ENCODE assay signal across 16 cellular contexts in genomic region chr2:134372141-134372540, GRCh38.
DNase-seq lines count a peak whose midpoint lies in the region; ATAC-seq and TF ChIP-seq lines count a peak whose summit lies in the region.
"Had no signal": no experiment of that assay in that cellular context is flagged by ENCODE, and none has a peak within 500 bp of the region (broad histone marks: within the 10 kb centered on the region; RNA-seq: fewer than 3 reads in every experiment).

No MANE protein-coding gene starts in this region.

- CTCF ChIA-PET in AG04450 (lab: Charles Lee) (interaction anchor here (0.9 to 6.1 kb wide), 3 partner anchors 10 to 254 kb away, joined by 3 to 41 read pairs (median 4); no protein-coding TSS in a partner anchor), RWPE1 (lab: Yijun Ruan, JAX) (interaction anchor here (0.6 kb wide), 1 partner anchor 261 kb away, joined by 3 read pairs; no protein-coding TSS in a partner anchor)

- DNase-seq in AG04450 (ENCODE audit: low read depth, low spot score) (peak; percentile 21), LHCN-M2 (ENCODE audit: low read depth) (peak; percentile 59), caudate nucleus (lab: John Stamatoyannopoulos, UW) (no peak), naive B cell (no peak), RWPE1 (ENCODE audit: low spot score) (no peak), T-helper 9 cell (no peak)
- DNase-seq: activated CD4-positive, CD25-positive, alpha-beta regulatory T cell; activated naive CD8-positive, alpha-beta T cell treated with anti-CD3 and anti-CD28 coated beads, Interleukin-2, amount 10 ng/mL, durations not matched to agents 7 days and 5 days; CD8-positive, alpha-beta T cell; natural killer cell; NCI-H187 treated with DMSO at 0.1 percent for 48 hours; SHP77; stimulated activated naive CD4-positive, alpha-beta T cell had no signal

- TF ChIP-seq EP300 in gastroesophageal sphincter (IDR thresholded peaks at IDR 0.05) = no peak

- TF ChIP-seq CTCF in AG04450 (IDR thresholded peaks at IDR 0.05; ENCODE audit: low read depth, low read length) = no peak
- no peak for TF ChIP-seq CTCF in RWPE1 (conservative IDR thresholded peaks at IDR 0.05; ENCODE audit: low read depth)
- TF ChIP-seq CTCF in gastroesophageal sphincter (IDR thresholded peaks at IDR 0.05) = no peak

- H3K9me3 ChIP-seq in AG04450 (ENCODE audit: control insufficient read depth, insufficient read depth, low read length) (no peaks in the 10 kb centered on the region), gastroesophageal sphincter (no peaks in the 10 kb centered on the region)

- no peak overlapping the region for H3K4me3 ChIP-seq in AG04450 (ENCODE audit: low read depth, low read length)
- no peak overlapping the region for H3K4me3 ChIP-seq in gastroesophageal sphincter

- no peaks in the 10 kb centered on the region for H3K27me3 ChIP-seq in AG04450 (ENCODE audit: control insufficient read depth, insufficient read depth, low read length)
- no peaks in the 10 kb centered on the region for H3K27me3 ChIP-seq in gastroesophageal sphincter

- POLR2A ChIA-PET in AG04450 (lab: Yijun Ruan, JAX) (interaction anchor here (0.8 to 1.5 kb wide), 2 partner anchors 27 to 74 kb away, joined by 4 to 6 read pairs; no protein-coding TSS in a partner anchor), RWPE1 (lab: Yijun Ruan, JAX; ENCODE audit: low non-redundant PET) (interaction anchor here (0.7 kb wide), 1 partner anchor 56 kb away, joined by 6 read pairs; no protein-coding TSS in a partner anchor)

- H3K4me3 Mint-ChIP-seq in naive B cell = no peak overlapping the region
- H3K4me3 Mint-ChIP-seq: activated naive CD8-positive, alpha-beta T cell treated with anti-CD3 and anti-CD28 coated beads, Interleukin-2, amount 10 ng/mL, durations not matched to agents 7 days and 5 days; CD8-positive, alpha-beta T cell; natural killer cell; type B pancreatic cell had no signal

- TF ChIP-seq POLR2A in gastroesophageal sphincter (IDR thresholded peaks at IDR 0.05) = no peak

- H3K27ac ChIP-seq in AG04450 (ENCODE audit: low read depth, low read length) = peak overlapping the region; percentile 86
- H3K27ac ChIP-seq in caudate nucleus (ENCODE audit: low read depth, low read length) = peak overlapping the region; percentile 85
- H3K27ac ChIP-seq in RWPE1 = no peak overlapping the region
- no peak overlapping the region for H3K27ac ChIP-seq in gastroesophageal sphincter

- WGBS in gastroesophageal sphincter (ENCODE audit: low coverage in 1 of 2), 2 donors = 86 to 98% methylated on average over 5 of the region's 5 CpGs

- H3K4me1 Mint-ChIP-seq in naive B cell = peaks cover 31 to 42% (median 32%) of the 10 kb centered on the region in 3 donors

- H3K27me3 Mint-ChIP-seq in naive B cell = no peaks in the 10 kb centered on the region
- H3K27me3 Mint-ChIP-seq: activated naive CD8-positive, alpha-beta T cell treated with anti-CD3 and anti-CD28 coated beads, Interleukin-2, amount 10 ng/mL, durations not matched to agents 7 days and 5 days; type B pancreatic cell had no signal

- no peaks in the 10 kb centered on the region for H3K36me3 ChIP-seq in gastroesophageal sphincter

- peak overlapping the region in 5 of 6 donors; percentile 31 to 57 (median 42) for H3K27ac Mint-ChIP-seq in naive B cell
- H3K27ac Mint-ChIP-seq: activated naive CD8-positive, alpha-beta T cell treated with anti-CD3 and anti-CD28 coated beads, Interleukin-2, amount 10 ng/mL, durations not matched to agents 7 days and 5 days; CD8-positive, alpha-beta T cell; natural killer cell; type B pancreatic cell had no signal

- peaks cover 8 to 73% (median 21%) of the 10 kb centered on the region in 3 donors for H3K4me1 ChIP-seq in gastroesophageal sphincter

- ATAC-seq in naive B cell (ENCODE audit: low read depth in 2 of 2) (no peak), gastroesophageal sphincter (no peak), GM21381 (IDR thresholded peaks at IDR 0.05; ENCODE audit: unreplicated experiment) (no peak)
- ATAC-seq: CD8-positive, alpha-beta T cell; natural killer cell had no signal

- no peaks in the 10 kb centered on the region for H3K9me3 Mint-ChIP-seq in naive B cell
- H3K9me3 Mint-ChIP-seq: activated naive CD8-positive, alpha-beta T cell treated with anti-CD3 and anti-CD28 coated beads, Interleukin-2, amount 10 ng/mL, durations not matched to agents 7 days and 5 days; CD8-positive, alpha-beta T cell; natural killer cell; type B pancreatic cell had no signal

- H3K36me3 Mint-ChIP-seq in naive B cell = peaks cover 20 to 42% of the 10 kb centered on the region in 2 donors
- H3K36me3 Mint-ChIP-seq: natural killer cell had no signal

Comparison
In these comparisons a context has a peak if more than half of its experiments do, and no peak if none do; other contexts are left out.
1. DNase-seq: peak in AG04450 (single experiment) and LHCN-M2 (single experiment); none in caudate nucleus (0 of 61), naive B cell (single experiment), RWPE1 (single experiment) and T-helper 9 cell (single experiment).
2. H3K27ac ChIP-seq: peak in AG04450 (single experiment) and caudate nucleus (single experiment); none in RWPE1 (single experiment) and gastroesophageal sphincter (0 of 4).